Comparison of ENCODE assay signal across 10 cellular contexts in the genomic region with DNA sequence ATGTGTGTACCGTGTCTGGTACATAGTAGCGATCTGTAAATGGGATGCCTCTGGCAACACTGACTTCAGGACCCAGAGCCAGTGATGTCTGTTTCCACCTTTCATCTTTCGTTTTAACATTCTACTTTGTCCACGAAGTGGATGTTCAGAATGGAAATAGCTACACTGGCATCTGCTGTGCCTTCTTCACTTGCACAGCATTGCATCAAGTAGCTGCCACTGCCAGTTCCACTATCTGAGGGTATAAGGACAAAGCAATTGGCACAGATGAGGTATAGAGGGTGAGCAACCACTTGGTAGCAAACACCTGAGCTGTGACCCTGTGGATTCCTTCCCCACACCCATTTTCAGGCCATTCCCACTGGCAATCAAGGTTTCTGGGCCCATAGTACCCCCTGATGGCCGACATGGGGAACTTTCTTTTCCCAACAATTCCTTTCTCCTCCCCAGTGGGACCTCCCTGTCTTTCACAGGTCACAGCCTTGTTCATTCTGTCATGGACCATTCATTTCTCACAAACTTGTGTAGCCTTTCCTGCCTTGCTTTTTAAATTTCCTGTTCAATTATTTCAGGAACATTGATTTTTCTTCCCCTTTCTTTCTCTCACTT. TPM values are rescaled to one million over a fixed set of nuclear protein-coding genes. Genes with fewer than 3 reads are reported as not detected.
DNase-seq lines count a peak whose midpoint lies in the region; TF ChIP-seq lines count a peak whose summit lies in the region.
"Had no signal": no experiment of that assay in that cellular context is flagged by ENCODE, and none has a peak within 500 bp of the region (broad histone marks: within the 10 kb centered on the region; RNA-seq: fewer than 3 reads in every experiment).

No MANE protein-coding gene starts in this region.

- H3K27me3 ChIP-seq in OCI-LY1 (ENCODE audit: insufficient read depth, low read length) = no peaks in the 10 kb centered on the region

- TF ChIP-seq CTCF in OCI-LY1 (IDR thresholded peaks at IDR 0.05; ENCODE audit: low read length) (peak; percentile 27; the same call in 1 of the 2 replicates), osteocyte (IDR thresholded peaks at IDR 0.05) (peak; percentile 77)

- H3K9me3 Mint-ChIP-seq in osteocyte (ENCODE audit: unreplicated experiment) = no peaks in the 10 kb centered on the region
- H3K9me3 Mint-ChIP-seq: T-helper 2 cell treated with Interferon-gamma antibody and Interleukin-4, amounts not matched to agents 5 μg/mL and 100 μg/mL, for 36 hours had no signal

- no peak overlapping the region for H2AFZ ChIP-seq in OCI-LY1 (ENCODE audit: low read length)

- no peak overlapping the region for H3K27ac ChIP-seq in OCI-LY1 (ENCODE audit: low read depth, low read length, poor library complexity, severe bottlenecking)

- H3K4me3 Mint-ChIP-seq in osteocyte (ENCODE audit: unreplicated experiment) = no peak overlapping the region
- H3K4me3 Mint-ChIP-seq: T-helper 2 cell treated with Interferon-gamma antibody and Interleukin-4, amounts not matched to agents 5 μg/mL and 100 μg/mL, for 36 hours had no signal

- no peaks in the 10 kb centered on the region for H3F3A ChIP-seq in OCI-LY1 (ENCODE audit: insufficient read depth, low read length)

- H3K36me3 ChIP-seq in OCI-LY1 (ENCODE audit: insufficient read depth, low read length) = no peaks in the 10 kb centered on the region

- no peaks in the 10 kb centered on the region for H4K20me1 ChIP-seq in OCI-LY1 (ENCODE audit: insufficient read depth, low read length)

- no peak overlapping the region for H3K4me2 ChIP-seq in OCI-LY1 (ENCODE audit: low read length)

- H3K27ac Mint-ChIP-seq in osteocyte (ENCODE audit: unreplicated experiment) = no peak overlapping the region
- H3K27ac Mint-ChIP-seq: T-helper 2 cell treated with Interferon-gamma antibody and Interleukin-4, amounts not matched to agents 5 μg/mL and 100 μg/mL, for 36 hours had no signal

- H3K36me3 Mint-ChIP-seq in osteocyte (ENCODE audit: unreplicated experiment) = no peaks in the 10 kb centered on the region

- no peak overlapping the region for H3K9ac ChIP-seq in OCI-LY1 (ENCODE audit: low read length)

- no peak overlapping the region for H3K4me3 ChIP-seq in OCI-LY1 (ENCODE audit: low read depth, low read length, poor library complexity, severe bottlenecking)

- H3K4me1 ChIP-seq in OCI-LY1 (ENCODE audit: insufficient read depth, low read length, severe bottlenecking) = no peaks in the 10 kb centered on the region

- TF ChIP-seq POLR2A in erythroblast (IDR thresholded peaks at IDR 0.05; ENCODE audit: low read length) = no peak

- no peaks in the 10 kb centered on the region for H3K27me3 Mint-ChIP-seq in osteocyte (ENCODE audit: unreplicated experiment)

- peaks cover 16% of the 10 kb centered on the region for H3K4me1 Mint-ChIP-seq in osteocyte (ENCODE audit: unreplicated experiment)

- no peaks in the 10 kb centered on the region for H3K9me2 ChIP-seq in OCI-LY1 (ENCODE audit: low read depth, low read length)

- H3K79me2 ChIP-seq in OCI-LY1 (ENCODE audit: insufficient read depth, low read length) = no peaks in the 10 kb centered on the region

- H3K9me3 ChIP-seq in OCI-LY1 (ENCODE audit: low read length) = no peaks in the 10 kb centered on the region

- peak; percentile 54 for DNase-seq in EH (ENCODE audit: low read depth)
- peak; percentile 5 to 6 for DNase-seq in erythroblast (lab: John Stamatoyannopoulos, UW)
- no peak for DNase-seq in osteocyte (ENCODE audit: extremely low spot score, unreplicated experiment)
- DNase-seq in GDM1 (lab: John Stamatoyannopoulos, UW) = no peak
- DNase-seq in T-helper 2 cell = no peak
- no peak for DNase-seq in Ammon's horn (ENCODE audit: low spot score)
- DNase-seq in SHP77 (lab: John Stamatoyannopoulos, UW) = no peak
- DNase-seq: cortex of kidney had no signal

RNA-seq across cellular contexts. Expression of a gene that starts 4.0 kb away (rescaled TPM):
- total RNA-seq in osteocyte = 6.9 and 7.5 TPM in 2 replicates

Comparison
In these comparisons a context has a peak if more than half of its experiments do, and no peak if none do; other contexts are left out.
1. DNase-seq: peak in EH (single experiment) and erythroblast (2 of 2); none in osteocyte (single experiment), GDM1 (single experiment), T-helper 2 cell (0 of 5), Ammon's horn (single experiment) and SHP77 (0 of 2).